In genomic region chr5:67243944-67244343, GRCh38 we compare ENCODE assay signal across 15 cellular contexts. TPM values are rescaled to one million over a fixed set of nuclear protein-coding genes. Genes with fewer than 3 reads are reported as not detected.
A peak's percentile ranks its signal among the peaks of the same experiment; 100 is the strongest.
DNase-seq lines count a peak whose midpoint lies in the region; ATAC-seq and TF ChIP-seq lines count a peak whose summit lies in the region.
"Had no signal": no experiment of that assay in that cellular context is flagged by ENCODE, and none has a peak within 500 bp of the region (broad histone marks: within the 10 kb centered on the region; RNA-seq: fewer than 3 reads in every experiment).

No MANE protein-coding gene starts in this region.

- peaks cover 4% of the 10 kb centered on the region for H3K36me3 Mint-ChIP-seq in T-helper 17 cell (ENCODE audit: low read depth)
- H3K36me3 Mint-ChIP-seq: CD14-positive monocyte; CD8-positive, alpha-beta T cell had no signal

- peak; percentile 6 to 69 (median 40) for ATAC-seq in right lobe of liver
- ATAC-seq in T-helper 17 cell: no peak
- ATAC-seq in HG03139 (IDR thresholded peaks at IDR 0.05; ENCODE audit: unreplicated experiment): no peak
- ATAC-seq: CD8-positive, alpha-beta T cell had no signal

- no peak overlapping the region for H3K4me3 Mint-ChIP-seq in T-helper 17 cell
- H3K4me3 Mint-ChIP-seq: CD14-positive monocyte; CD8-positive, alpha-beta T cell had no signal

- H3K27me3 ChIP-seq in A673 (replicated peaks; ENCODE audit: insufficient read depth, low read depth, low read length, poor library complexity): no peaks in the 10 kb centered on the region
- no peaks in the 10 kb centered on the region for H3K27me3 ChIP-seq in right lobe of liver
- no peaks in the 10 kb centered on the region for H3K27me3 ChIP-seq in sigmoid colon

- WGBS in right lobe of liver (ENCODE audit: insufficient coverage, low coverage, low lambda C conversion rate, missing lambda C conversion rate): 50% methylated on average over 4 of the region's 4 CpGs
- 91 to 92% methylated on average over 4 of the region's 4 CpGs for WGBS in sigmoid colon, 2 donors

- H3K36me3 ChIP-seq in A673 (ENCODE audit: insufficient read depth, low read length, poor library complexity, severe bottlenecking): no peaks in the 10 kb centered on the region
- no peaks in the 10 kb centered on the region for H3K36me3 ChIP-seq in SK-N-MC (ENCODE audit: insufficient read depth, low read length)
- no peaks in the 10 kb centered on the region for H3K36me3 ChIP-seq in right lobe of liver
- no peaks in the 10 kb centered on the region for H3K36me3 ChIP-seq in sigmoid colon
- H3K36me3 ChIP-seq: HAP-1 had no signal

- TF ChIP-seq CTCF in A673 (conservative IDR thresholded peaks at IDR 0.05; ENCODE audit: low read depth, low read length): no peak
- no peak for TF ChIP-seq CTCF in right lobe of liver (IDR thresholded peaks at IDR 0.05)
- TF ChIP-seq CTCF in sigmoid colon (IDR thresholded peaks at IDR 0.05): no peak

- DNase-seq in A673 (ENCODE audit: low spot score): no peak
- no peak for DNase-seq in SK-N-MC (ENCODE audit: low read depth, low spot score)
- DNase-seq in right lobe of liver: no peak
- DNase-seq in sigmoid colon: no peak
- no peak for DNase-seq in ACHN
- DNase-seq in T-helper 17 cell: no peak
- DNase-seq: CD8-positive, alpha-beta T cell; DMS153; DMS79 treated with DMSO at 0.1 percent for 48 hours; EL; GOT3 had no signal

- H3K4me3 ChIP-seq in A673 (ENCODE audit: low read depth, low read length, poor library complexity, severe bottlenecking) (no peak overlapping the region), SK-N-MC (no peak overlapping the region), right lobe of liver (no peak overlapping the region), sigmoid colon (no peak overlapping the region)
- H3K4me3 ChIP-seq: HAP-1 had no signal

- no peak for TF ChIP-seq EP300 in sigmoid colon (IDR thresholded peaks at IDR 0.05)

- in situ Hi-C loops in ACHN (cut with HindIII; ENCODE audit: low pct_ligation_motif_present, low pct_unique_long_range_greater_than_20kb, low sequenced_read_pairs): no loop called here

- intact Hi-C loops in A673 (cut with micrococcal nuclease; ENCODE audit: unreplicated experiment) (no loop called here), right lobe of liver (cut with DNase I) (no loop called here), sigmoid colon (cut with DNase I) (loop anchor here (10.0 kb wide), 4 partner anchors 151 to 681 kb away; no protein-coding TSS in a partner anchor)

- CTCF ChIA-PET in A673 (lab: Charles Lee): no interaction called here

- H3K27ac Mint-ChIP-seq in T-helper 17 cell: no peak overlapping the region
- H3K27ac Mint-ChIP-seq: CD8-positive, alpha-beta T cell had no signal

- H3K27ac ChIP-seq in A673 (ENCODE audit: low read depth, low read length, poor library complexity, severe bottlenecking) (peak overlapping the region; percentile 98), SK-N-MC (peak overlapping the region; percentile 99), right lobe of liver (peak overlapping the region; percentile 2 to 29 (median 18)), sigmoid colon (peak overlapping the region in 3 of 4 donors; percentile 3 to 72 (median 59))

- TF ChIP-seq POLR2A in right lobe of liver (IDR thresholded peaks at IDR 0.05): no peak
- no peak for TF ChIP-seq POLR2A in sigmoid colon (IDR thresholded peaks at IDR 0.05)

- peaks cover 10% of the 10 kb centered on the region for H3K4me1 Mint-ChIP-seq in T-helper 17 cell

- no peak overlapping the region for H3K9ac ChIP-seq in SK-N-MC (ENCODE audit: insufficient read length)

- POLR2A ChIA-PET in A673 (lab: Charles Lee; ENCODE audit: low non-redundant PET): no interaction called here

- H3K4me1 ChIP-seq in A673 (ENCODE audit: insufficient read depth, low read length, poor library complexity, severe bottlenecking) (peaks cover 72% of the 10 kb centered on the region), right lobe of liver (peaks cover 0 to 19% (median 6%) of the 10 kb centered on the region in 4 donors), sigmoid colon (peaks cover 0 to 93% (median 75%) of the 10 kb centered on the region in 4 donors)
- H3K4me1 ChIP-seq: HAP-1 had no signal

- no peaks in the 10 kb centered on the region for H3K9me3 ChIP-seq in A673 (ENCODE audit: low read depth, low read length, poor library complexity, severe bottlenecking)
- H3K9me3 ChIP-seq in SK-N-MC (ENCODE audit: low read depth, low read length): no peaks in the 10 kb centered on the region
- no peaks in the 10 kb centered on the region for H3K9me3 ChIP-seq in right lobe of liver
- H3K9me3 ChIP-seq in sigmoid colon: no peaks in the 10 kb centered on the region
- no peaks in the 10 kb centered on the region for H3K9me3 ChIP-seq in T-helper 17 cell (ENCODE audit: control insufficient read depth, low read length, poor library complexity, severe bottlenecking)
- H3K9me3 ChIP-seq: HAP-1 had no signal

- no TSS peak for BruUV-seq in A673 (replicated peaks; lab: Mats Ljungman, UMichigan)

- no peaks in the 10 kb centered on the region for H3K27me3 Mint-ChIP-seq in T-helper 17 cell

RNA-seq across cellular contexts. Expression of gene CD180, which starts 47.3 kb away (rescaled TPM):
- total RNA-seq in A673 (2021) (0.24 TPM in 1 of 2 replicates, not detected in the other), right lobe of liver (1 to 10 TPM in 2 of 6 experiments, under 1 TPM in 4; 0.44 to 3.3 (median 0.67) TPM), sigmoid colon (1 to 10 TPM in 1 of 4 donors, under 1 TPM in 3; 0.55 to 1.1 (median 0.90) TPM), T-helper 17 cell (1 to 10 TPM in 1 of 2 donors, under 1 TPM in 1; 0.05 to 1.3 TPM)
- 1 to 10 TPM in 2 of 3 donors, under 1 TPM in 1; 0.60 to 3.5 (median 2.3) TPM for polyA plus RNA-seq in sigmoid colon
- polyA plus RNA-seq: BJ had no signal

Comparison
In these comparisons a context has a peak if more than half of its experiments do, and no peak if none do; other contexts are left out.
1. H3K27ac ChIP-seq: peak in every context shown above with its lines; median percentile 99 in SK-N-MC; 98 in A673; 59 in sigmoid colon; 18 in right lobe of liver.
2. ATAC-seq: peak in right lobe of liver (4 of 4); none in T-helper 17 cell (single experiment) and HG03139 (single experiment).